In the genomic region with DNA sequence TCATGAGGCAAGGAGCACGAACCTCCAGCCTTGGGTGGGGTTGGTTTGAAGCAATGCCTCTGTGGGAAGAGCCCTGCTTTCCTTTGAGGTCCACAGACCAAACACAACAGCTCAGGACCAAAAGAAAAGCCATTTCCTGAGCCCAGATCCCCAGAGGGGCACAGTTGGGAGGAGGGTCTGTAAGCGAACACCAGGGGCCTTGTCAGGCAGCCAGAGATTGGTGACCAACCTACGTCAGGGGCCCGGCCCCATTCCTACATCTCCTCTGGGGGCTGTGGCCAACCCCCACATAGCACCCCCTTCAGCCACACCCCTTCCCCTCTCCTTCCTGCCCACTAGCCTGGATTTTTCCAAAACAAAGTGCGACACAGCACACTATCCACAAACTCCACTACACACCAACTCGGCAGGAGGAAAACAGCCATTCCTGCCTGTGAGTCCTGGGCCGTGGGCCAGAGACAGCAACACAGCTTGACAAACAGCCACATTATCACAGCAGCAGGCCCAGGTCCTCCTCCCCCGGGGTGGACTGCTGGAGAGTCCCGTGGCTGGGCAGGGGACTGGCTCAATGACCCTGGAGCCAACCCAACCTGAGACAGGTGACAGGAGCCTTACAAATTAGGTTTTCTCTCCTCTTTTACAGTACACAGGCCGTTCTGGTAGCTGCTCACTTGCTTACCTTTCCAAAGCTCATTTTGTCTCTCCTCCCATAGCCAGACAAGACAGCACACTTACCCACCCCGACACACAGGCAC, we compare ENCODE assay signal across 10 cellular contexts.
DNase-seq lines count a peak whose midpoint lies in the region; ATAC-seq, FAIRE-seq and TF ChIP-seq lines count a peak whose summit lies in the region.
"Had no signal": no experiment of that assay in that cellular context is flagged by ENCODE, and none has a peak within 500 bp of the region (broad histone marks: within the 10 kb centered on the region; RNA-seq: fewer than 3 reads in every experiment).

No MANE protein-coding gene starts in this region.

- intact Hi-C loops in body of pancreas (cut with DNase I), result no loop called here
- intact Hi-C loops in prostate gland (cut with DNase I), result loop anchor here (5.0 kb wide), 1 partner anchor 33 kb away; no protein-coding TSS in a partner anchor
- intact Hi-C loops in OCI-LY7 (cut with micrococcal nuclease; ENCODE audit: unreplicated experiment), result no loop called here

- H3K4me2 ChIP-seq in hepatocyte, result no peak overlapping the region
- H3K4me2 ChIP-seq in OCI-LY7 (ENCODE audit: low read length), result no peak overlapping the region

- H3K4me3 ChIP-seq in body of pancreas (no peak overlapping the region), hepatocyte (no peak overlapping the region), prostate gland (no peak overlapping the region), OCI-LY7 (ENCODE audit: low read depth, low read length, poor library complexity, severe bottlenecking) (no peak overlapping the region)

- ATAC-seq in body of pancreas, result peak; percentile 69
- no peak for ATAC-seq in GM21825 (IDR thresholded peaks at IDR 0.05; ENCODE audit: unreplicated experiment)

- H3K36me3 ChIP-seq in body of pancreas (replicated peaks in 1 of 2; ENCODE audit: insufficient read depth in 1 of 2, low read depth in 2 of 2), result no peaks in the 10 kb centered on the region
- no peaks in the 10 kb centered on the region for H3K36me3 ChIP-seq in hepatocyte (replicated peaks; ENCODE audit: insufficient read depth, low read depth)
- H3K36me3 ChIP-seq in prostate gland, result no peaks in the 10 kb centered on the region
- no peaks in the 10 kb centered on the region for H3K36me3 ChIP-seq in OCI-LY7 (ENCODE audit: insufficient read depth, low read length)

- CTCF ChIA-PET in OCI-LY7 (lab: Charles Lee; ENCODE audit: unreplicated experiment), result interaction anchor here (0.6 kb wide), 1 partner anchor 392 kb away, joined by 5 read pairs; no protein-coding TSS in a partner anchor

- H3K9me3 ChIP-seq in body of pancreas (no peaks in the 10 kb centered on the region), hepatocyte (ENCODE audit: low read depth) (no peaks in the 10 kb centered on the region), prostate gland (no peaks in the 10 kb centered on the region), OCI-LY7 (ENCODE audit: low read length) (no peaks in the 10 kb centered on the region)

- H3K79me2 ChIP-seq in hepatocyte (peaks cover 4% of the 10 kb centered on the region), OCI-LY7 (ENCODE audit: insufficient read depth, low read depth, low read length) (no peaks in the 10 kb centered on the region)

- H3K9me2 ChIP-seq in hepatocyte (replicated peaks; ENCODE audit: insufficient read depth) (no peaks in the 10 kb centered on the region), OCI-LY7 (ENCODE audit: insufficient read depth, low read length) (no peaks in the 10 kb centered on the region)

- peak overlapping the region; percentile 89 to 92 (median 90) for H3K27ac ChIP-seq in body of pancreas
- H3K27ac ChIP-seq in hepatocyte, result peak overlapping the region; percentile 95
- H3K27ac ChIP-seq in prostate gland, result peak overlapping the region; percentile 91 to 92
- no peak overlapping the region for H3K27ac ChIP-seq in OCI-LY7 (ENCODE audit: low read depth, low read length, poor library complexity, severe bottlenecking)

- TF ChIP-seq POLR2A in body of pancreas (IDR thresholded peaks at IDR 0.05) (peak in 2 of 3 donors; percentile 48 to 54), prostate gland (IDR thresholded peaks at IDR 0.05) (no peak), H54 (IDR thresholded peaks at IDR 0.05; ENCODE audit: low read depth, low read length) (no peak)

- DNase-seq in Ammon's horn (ENCODE audit: low spot score) (peak; percentile 83), body of pancreas (peak; percentile 85 to 93 (median 92)), hepatocyte (ENCODE audit: low spot score) (peak; percentile 54), prostate gland (ENCODE audit: low spot score) (peak; percentile 65), NOMO-1 (lab: John Stamatoyannopoulos, UW; ENCODE audit: unreplicated experiment in 2 of 2) (no peak), OCI-LY7 (ENCODE audit: low spot score) (no peak), H54 (ENCODE audit: insufficient read length, low spot score) (no peak)
- DNase-seq: CD4-positive, alpha-beta T cell; NCI-H2171 had no signal

- no peaks in the 10 kb centered on the region for H3K27me3 ChIP-seq in body of pancreas
- H3K27me3 ChIP-seq in hepatocyte, result no peaks in the 10 kb centered on the region
- H3K27me3 ChIP-seq in prostate gland (replicated peaks; ENCODE audit: insufficient read depth), result no peaks in the 10 kb centered on the region

- 6 to 10% methylated on average over 9 to 11 of the region's 11 CpGs for WGBS in body of pancreas, 2 donors
- WGBS in hepatocyte (ENCODE audit: low lambda C conversion rate, missing lambda C conversion rate), result 54% methylated on average over 11 of the region's 11 CpGs
- WGBS in prostate gland, result 16% methylated on average over 11 of the region's 11 CpGs

- H3K4me1 ChIP-seq in body of pancreas (peaks cover 91% of the 10 kb centered on the region), hepatocyte (ENCODE audit: insufficient read depth) (peaks cover 37% of the 10 kb centered on the region), prostate gland (replicated peaks) (peaks cover 17% of the 10 kb centered on the region), OCI-LY7 (ENCODE audit: insufficient read depth, low read length, poor library complexity, severe bottlenecking) (no peaks in the 10 kb centered on the region)

- no TSS peak for BruUV-seq in OCI-LY7 (replicated peaks; lab: Mats Ljungman, UMichigan)

- FAIRE-seq in H54 (lab: Jason Lieb, UNC), result no peak

- H4K20me1 ChIP-seq in hepatocyte (ENCODE audit: insufficient read depth, poor library complexity, severe bottlenecking), result no peaks in the 10 kb centered on the region
- H4K20me1 ChIP-seq in OCI-LY7 (ENCODE audit: insufficient read depth, low read length), result no peaks in the 10 kb centered on the region

- H2AFZ ChIP-seq in hepatocyte (no peak overlapping the region), OCI-LY7 (ENCODE audit: low read length) (no peak overlapping the region)

- POLR2A ChIA-PET in OCI-LY7 (lab: Charles Lee), result interaction anchor here (0.6 kb wide), 1 partner anchor 1336 kb away, joined by 3 read pairs; no protein-coding TSS in a partner anchor

- TF ChIP-seq CTCF in body of pancreas (IDR thresholded peaks at IDR 0.05) (peak in 1 of 7 experiments; percentile 2), hepatocyte (IDR thresholded peaks at IDR 0.05; ENCODE audit: poor library complexity) (no peak), prostate gland (IDR thresholded peaks at IDR 0.05) (no peak), OCI-LY7 (conservative IDR thresholded peaks at IDR 0.05; ENCODE audit: low read length) (no peak)

Comparison
In these comparisons a context has a peak if more than half of its experiments do, and no peak if none do; other contexts are left out.
1. DNase-seq: peak in Ammon's horn (single experiment), body of pancreas (4 of 4), hepatocyte (single experiment) and prostate gland (single experiment); none in NOMO-1 (0 of 2), OCI-LY7 (single experiment) and H54 (single experiment).
2. POLR2A ChIP-seq: peak in body of pancreas (2 of 3); none in prostate gland (single experiment) and H54 (single experiment).